Comparison of ENCODE assay signal across 8 cellular contexts in genomic region chr15:43776101-43776717, GRCh38. TPM values are rescaled to one million over a fixed set of nuclear protein-coding genes. Genes with fewer than 3 reads are reported as not detected.
A peak's percentile ranks its signal among the peaks of the same experiment; 100 is the strongest.
DNase-seq lines count a peak whose midpoint lies in the region; ATAC-seq and TF ChIP-seq lines count a peak whose summit lies in the region.

No MANE protein-coding gene starts in this region.

- no peaks in the 10 kb centered on the region for H3K9me3 ChIP-seq in BLaER1 treated with 17β-estradiol and CSF1 and Interleukin-3, amounts not matched to agents 10 nM and 100 nM (replicated peaks in 1 of 11)
- H3K9me3 ChIP-seq in neuronal stem cell (replicated peaks in 1 of 2; ENCODE audit: control insufficient read depth in 2 of 2, insufficient read depth in 1 of 2, low read depth in 1 of 2, low read length in 2 of 2): no peaks in the 10 kb centered on the region

- peak overlapping the region in 8 of 11 experiments; percentile 25 to 81 (median 61); a peak in 18 of 22 replicates for H3K27ac ChIP-seq in BLaER1 treated with 17β-estradiol and CSF1 and Interleukin-3, amounts not matched to agents 10 nM and 100 nM
- H3K27ac ChIP-seq in neuronal stem cell (replicated peaks; ENCODE audit: low read length): no peak overlapping the region

- ATAC-seq in HG03095 (IDR thresholded peaks at IDR 0.05; ENCODE audit: unreplicated experiment): peak; percentile 71

- H4K8ac ChIP-seq in neuronal stem cell (ENCODE audit: low read depth, low read length): peak overlapping the region; percentile 45

- peaks cover 29 to 43% (median 34%) of the 10 kb centered on the region in 10 experiments for H3K4me1 ChIP-seq in BLaER1 treated with 17β-estradiol and CSF1 and Interleukin-3, amounts not matched to agents 10 nM and 100 nM
- H3K4me1 ChIP-seq in neuronal stem cell (ENCODE audit: control insufficient read depth in 2 of 2, insufficient read depth in 1 of 2, low read depth in 1 of 2, low read length in 2 of 2): peaks cover 0 to 7% of the 10 kb centered on the region in 2 donors

- TF ChIP-seq POLR2A in GM18951 (IDR thresholded peaks at IDR 0.05; ENCODE audit: extremely low read depth, insufficient read depth, insufficient read length): peak; percentile 34

- H3K4ac ChIP-seq in neuronal stem cell (ENCODE audit: low read length): peak overlapping the region; percentile 29

- no peak overlapping the region for H3K14ac ChIP-seq in neuronal stem cell (ENCODE audit: low read length)

- peak overlapping the region; percentile 68 for H2AK5ac ChIP-seq in neuronal stem cell (ENCODE audit: low read depth, low read length)

- H2BK5ac ChIP-seq in neuronal stem cell (ENCODE audit: low read length): peak overlapping the region; percentile 35

- no peaks in the 10 kb centered on the region for H3K79me1 ChIP-seq in neuronal stem cell (ENCODE audit: low read depth, low read length)

- peak overlapping the region; percentile 44 for H3K23ac ChIP-seq in neuronal stem cell (ENCODE audit: low read depth, low read length, poor library complexity)

- H2BK15ac ChIP-seq in neuronal stem cell (ENCODE audit: low read length): peak overlapping the region; percentile 90

- in situ Hi-C loops in GM18951 (cut with MboI; ENCODE audit: low sequenced_read_pairs, unreplicated experiment): no loop called here

- peaks cover 25 to 38% (median 32%) of the 10 kb centered on the region in 11 experiments for H3K36me3 ChIP-seq in BLaER1 treated with 17β-estradiol and CSF1 and Interleukin-3, amounts not matched to agents 10 nM and 100 nM
- peaks cover 9 to 42% of the 10 kb centered on the region in 2 donors for H3K36me3 ChIP-seq in neuronal stem cell (replicated peaks in 1 of 2; ENCODE audit: control insufficient read depth in 2 of 2, insufficient read depth in 2 of 2, low read length in 2 of 2)

- peak overlapping the region; percentile 62 to 79 (median 67) for H3K4me3 ChIP-seq in BLaER1 treated with 17β-estradiol and CSF1 and Interleukin-3, amounts not matched to agents 10 nM and 100 nM
- H3K4me3 ChIP-seq in epithelial cell of proximal tubule (ENCODE audit: low read depth, low read length) (peak overlapping the region; percentile 80), neuronal stem cell (ENCODE audit: low read length in 2 of 2) (peak overlapping the region in 1 of 2 donors; percentile 78)

- H4K20me1 ChIP-seq in BLaER1 treated with 17β-estradiol and CSF1 and Interleukin-3, amounts not matched to agents 10 nM and 100 nM: peaks cover 6 to 55% (median 53%) of the 10 kb centered on the region in 11 experiments; a peak in 19 of 22 replicates

- no peak overlapping the region for H2AFZ ChIP-seq in neuronal stem cell (ENCODE audit: low read length)

- peak overlapping the region; percentile 77 for H2BK120ac ChIP-seq in neuronal stem cell (ENCODE audit: low read depth, low read length)

- no peak overlapping the region for H4K91ac ChIP-seq in neuronal stem cell (ENCODE audit: low read depth, low read length, poor library complexity)

- WGBS in neuronal stem cell (ENCODE audit: extremely low coverage in 2 of 2, insufficient read length in 2 of 2, insufficient replicate concordance in 1 of 2), 2 donors: no CpG with 5 or more reads among the region's 35 CpGs

- no peak overlapping the region for H2BK12ac ChIP-seq in neuronal stem cell (ENCODE audit: low read length)

- peak overlapping the region; percentile 89 for H3K18ac ChIP-seq in neuronal stem cell (ENCODE audit: low read length)

- no peaks in the 10 kb centered on the region for H3K27me3 ChIP-seq in BLaER1 treated with 17β-estradiol and CSF1 and Interleukin-3, amounts not matched to agents 10 nM and 100 nM
- H3K27me3 ChIP-seq in neuronal stem cell (ENCODE audit: control insufficient read depth in 3 of 3, insufficient read depth in 3 of 3, low read depth in 1 of 3, low read length in 3 of 3): peaks cover 0 to 10% (median 2%) of the 10 kb centered on the region in 3 experiments

- DNase-seq in T-helper 9 cell (peak; percentile 10), epithelial cell of proximal tubule (ENCODE audit: low read depth) (no peak), neuronal stem cell (ENCODE audit: low spot score) (peak; percentile 14), anterior cingulate cortex (lab: John Stamatoyannopoulos, UW) (no peak), GF-D8 (lab: John Stamatoyannopoulos, UW) (no peak)

- peak overlapping the region; percentile 94 to 100 (median 99) for H3K4me2 ChIP-seq in BLaER1 treated with 17β-estradiol and CSF1 and Interleukin-3, amounts not matched to agents 10 nM and 100 nM
- peak overlapping the region; percentile 94 for H3K4me2 ChIP-seq in neuronal stem cell (ENCODE audit: insufficient read depth, low read length, poor library complexity, severe bottlenecking)

- no peak for TF ChIP-seq CTCF in epithelial cell of proximal tubule (conservative IDR thresholded peaks at IDR 0.05; ENCODE audit: low read depth, low read length)

- peak overlapping the region; percentile 67 to 82 (median 75); a peak in 20 of 22 replicates for H3K9ac ChIP-seq in BLaER1 treated with 17β-estradiol and CSF1 and Interleukin-3, amounts not matched to agents 10 nM and 100 nM
- H3K9ac ChIP-seq in neuronal stem cell (ENCODE audit: low read depth, low read length, poor library complexity): peak overlapping the region; percentile 89

RNA-seq across cellular contexts. Expression of gene ELL3, which starts 0.6 kb away (rescaled TPM):
- 5.1 and 7.6 TPM in 2 replicates for total RNA-seq in epithelial cell of proximal tubule
- polyA plus RNA-seq in neuronal stem cell (2013, experiment 1 of 2): 1.1 TPM
- polyA plus RNA-seq in neuronal stem cell (2013, experiment 2 of 2): 0.82 TPM

RNA-seq across cellular contexts. Expression of gene SERF2, which starts 15.9 kb away (rescaled TPM):
- total RNA-seq in epithelial cell of proximal tubule: 621 and 1,163 TPM in 2 replicates
- polyA plus RNA-seq in neuronal stem cell (2013, experiment 1 of 2): 1,153 TPM
- 1,148 TPM for polyA plus RNA-seq in neuronal stem cell (2013, experiment 2 of 2)

RNA-seq across cellular contexts. Expression of gene SERINC4, which starts 23.8 kb away (rescaled TPM):
- not detected in 2 replicates for total RNA-seq in epithelial cell of proximal tubule
- polyA plus RNA-seq in neuronal stem cell (2013, experiment 1 of 2): 0.06 TPM
- polyA plus RNA-seq in neuronal stem cell (2013, experiment 2 of 2): 0.06 TPM

RNA-seq across cellular contexts. Expression of gene HYPK, which starts 24.2 kb away (rescaled TPM):
- total RNA-seq in epithelial cell of proximal tubule: 15.6 and 28.0 TPM in 2 replicates
- polyA plus RNA-seq in neuronal stem cell (2013, experiment 1 of 2): 90.9 TPM
- polyA plus RNA-seq in neuronal stem cell (2013, experiment 2 of 2): 95.1 TPM

RNA-seq across cellular contexts. Expression of gene PDIA3, which starts 30.0 kb away (rescaled TPM):
- 216 and 243 TPM in 2 replicates for total RNA-seq in epithelial cell of proximal tubule
- polyA plus RNA-seq in neuronal stem cell (2013, experiment 1 of 2): 167 TPM
- 163 TPM for polyA plus RNA-seq in neuronal stem cell (2013, experiment 2 of 2)

Comparison
In these comparisons a context has a peak if more than half of its experiments do, and no peak if none do; other contexts are left out.
1. DNase-seq: peak in T-helper 9 cell (single experiment) and neuronal stem cell (single experiment); none in epithelial cell of proximal tubule (single experiment), anterior cingulate cortex (0 of 58) and GF-D8 (single experiment).